In genomic region chr6:11868392-11868791, GRCh38 we compare ENCODE assay signal across 17 cellular contexts.
DNase-seq lines count a peak whose midpoint lies in the region; ATAC-seq, FAIRE-seq and TF ChIP-seq lines count a peak whose summit lies in the region.
"Had no signal": no experiment of that assay in that cellular context is flagged by ENCODE, and none has a peak within 500 bp of the region (broad histone marks: within the 10 kb centered on the region; RNA-seq: fewer than 3 reads in every experiment).

No MANE protein-coding gene starts in this region.

- peak overlapping the region; percentile 72 to 95 (median 88) for H3K27ac ChIP-seq in right lobe of liver
- H3K27ac ChIP-seq: BLaER1 treated with 17β-estradiol and CSF1 and Interleukin-3, amounts not matched to agents 10 nM and 100 nM; HL-60 had no signal

- DNase-seq in GM12892 (ENCODE audit: insufficient read length) (no peak), adipocyte (ENCODE audit: low read depth) (peak; percentile 36), fibroblast of peridontal ligament (ENCODE audit: extremely low read depth) (peak; percentile 39), right lobe of liver (peak; percentile 67 to 78 (median 74)), lower leg skin (ENCODE audit: low spot score in 2 of 2) (no peak), AML-193 (lab: John Stamatoyannopoulos, UW) (no peak)
- DNase-seq: 8988T; Calu3; CD4-positive, alpha-beta T cell; DMS 273 treated with DMSO at 0.1 percent for 48 hours; KG1 had no signal

- H3K4me3 ChIP-seq in adipocyte (ENCODE audit: low read length) (no peak overlapping the region), right lobe of liver (peak overlapping the region; percentile 8 to 44 (median 42)), lower leg skin (ENCODE audit: low read depth, poor library complexity, severe bottlenecking) (no peak overlapping the region)
- H3K4me3 ChIP-seq: BLaER1 treated with 17β-estradiol and CSF1 and Interleukin-3, amounts not matched to agents 10 nM and 100 nM; HAP-1 had no signal

- no peak for TF ChIP-seq CTCF in right lobe of liver (IDR thresholded peaks at IDR 0.05)
- TF ChIP-seq CTCF in lower leg skin (IDR thresholded peaks at IDR 0.05), result no peak

- H3K9me3 ChIP-seq in adipocyte (ENCODE audit: control insufficient read depth, low read length), result no peaks in the 10 kb centered on the region
- no peaks in the 10 kb centered on the region for H3K9me3 ChIP-seq in right lobe of liver
- H3K9me3 ChIP-seq: HAP-1 had no signal

- ATAC-seq in right lobe of liver, result peak; percentile 77 to 90 (median 86)
- ATAC-seq in HG02938 (IDR thresholded peaks at IDR 0.05; ENCODE audit: unreplicated experiment), result no peak

- H3K4me1 ChIP-seq in adipocyte (ENCODE audit: control insufficient read depth, insufficient read depth, low read length) (peaks cover 11% of the 10 kb centered on the region), right lobe of liver (peaks cover 0 to 23% (median 11%) of the 10 kb centered on the region in 4 donors)
- H3K4me1 ChIP-seq: BLaER1 treated with 17β-estradiol and CSF1 and Interleukin-3, amounts not matched to agents 10 nM and 100 nM; HAP-1 had no signal

- no peak overlapping the region for H3K9ac ChIP-seq in adipocyte (ENCODE audit: low read length)
- H3K9ac ChIP-seq: BLaER1 treated with 17β-estradiol and CSF1 and Interleukin-3, amounts not matched to agents 10 nM and 100 nM had no signal

- TF ChIP-seq POLR2A in GM12892 (IDR thresholded peaks at IDR 0.05; ENCODE audit: low read depth, low read length) (no peak), right lobe of liver (IDR thresholded peaks at IDR 0.05) (peak; percentile 33), lower leg skin (IDR thresholded peaks at IDR 0.05) (no peak)

- intact Hi-C loops in right lobe of liver (cut with DNase I) (loop anchor here in 1 of 2 donors (10.0 kb wide), 1 partner anchor 146 kb away; the partner anchor contains the start of gene HIVEP1), lower leg skin (cut with DNase I; ENCODE audit: low total_unique reads) (no loop called here)

- WGBS in right lobe of liver (ENCODE audit: insufficient coverage, low coverage, low lambda C conversion rate, missing lambda C conversion rate), result 33% methylated on average over 6 of the region's 6 CpGs
- WGBS in lower leg skin, 2 donors, result 91 to 94% methylated on average over 6 of the region's 6 CpGs

- peak; percentile 36 for FAIRE-seq in GM12892 (lab: Jason Lieb, UNC)
- FAIRE-seq: GM18507, H1 had no signal

- H3K36me3 ChIP-seq in adipocyte (ENCODE audit: control insufficient read depth, insufficient read depth, low read length, severe bottlenecking), result no peaks in the 10 kb centered on the region
- peaks cover 0 to 2% (median 0%) of the 10 kb centered on the region in 4 donors for H3K36me3 ChIP-seq in right lobe of liver
- H3K36me3 ChIP-seq: BLaER1 treated with 17β-estradiol and CSF1 and Interleukin-3, amounts not matched to agents 10 nM and 100 nM; HAP-1 had no signal

- H3K27me3 ChIP-seq in adipocyte (replicated peaks; ENCODE audit: control insufficient read depth, insufficient read depth, low read length) (no peaks in the 10 kb centered on the region), right lobe of liver (no peaks in the 10 kb centered on the region)
- H3K27me3 ChIP-seq: BLaER1 treated with 17β-estradiol and CSF1 and Interleukin-3, amounts not matched to agents 10 nM and 100 nM had no signal

Comparison
In these comparisons a context has a peak if more than half of its experiments do, and no peak if none do; other contexts are left out.
1. DNase-seq: peak in adipocyte (single experiment), fibroblast of peridontal ligament (single experiment) and right lobe of liver (3 of 3); none in GM12892 (single experiment), lower leg skin (0 of 2) and AML-193 (0 of 2).
2. H3K4me3 ChIP-seq: peak in right lobe of liver (3 of 3); none in adipocyte (single experiment) and lower leg skin (single experiment).